ENCODE assay signal across 8 cellular contexts in genomic region chr20:50153153-50153499, GRCh38. TPM values are rescaled to one million over a fixed set of nuclear protein-coding genes. Genes with fewer than 3 reads are reported as not detected.
DNase-seq lines count a peak whose midpoint lies in the region; ATAC-seq, FAIRE-seq and TF ChIP-seq lines count a peak whose summit lies in the region.

No MANE protein-coding gene starts in this region.

- ATAC-seq in IMR-90 (ENCODE audit: low read depth) = no peak

- H4K8ac ChIP-seq in IMR-90 (ENCODE audit: low read depth in 2 of 2, low read length in 2 of 2) = peak overlapping the region; percentile 12 to 63; a peak in 2 of 4 replicates

- peak overlapping the region; percentile 24 for H4K91ac ChIP-seq in IMR-90 (ENCODE audit: insufficient read depth, low read depth, low read length)

- no peak for TF ChIP-seq POLR2A in IMR-90 (IDR thresholded peaks at IDR 0.05; ENCODE audit: low read depth, low read length)

- no TSS peak for BruUV-seq in IMR-90 (replicated peaks; lab: Mats Ljungman, UMichigan)

- peak overlapping the region; percentile 77 for H3K14ac ChIP-seq in IMR-90 (replicated peaks; ENCODE audit: low read depth, low read length)

- CTCF ChIA-PET in IMR-90 (lab: Yijun Ruan, JAX) = interaction anchor here (1.2 kb wide), 1 partner anchor 32 kb away, joined by 6 read pairs; no protein-coding TSS in a partner anchor

- H3K27ac ChIP-seq in IMR-90 (ENCODE audit: insufficient read depth, low read length) = peak overlapping the region; percentile 69
- H3K27ac ChIP-seq in muscle layer of colon (ENCODE audit: low read depth, low read length) = peak overlapping the region; percentile 89

- H2AK9ac ChIP-seq in IMR-90 (replicated peaks; ENCODE audit: low read depth, low read length, poor library complexity) = peak overlapping the region; percentile 99

- peaks cover 23% of the 10 kb centered on the region for H3K4me1 ChIP-seq in IMR-90 (ENCODE audit: control insufficient read depth, insufficient read depth, low read length)
- H3K4me1 ChIP-seq in muscle layer of colon (ENCODE audit: insufficient read depth, low read length) = peaks cover 44% of the 10 kb centered on the region

- H2BK15ac ChIP-seq in IMR-90 (ENCODE audit: low read depth, low read length) = no peak overlapping the region

- in situ Hi-C loops in IMR-90 (cut with MboI; ENCODE audit: low sequenced_read_pairs) = no loop called here

- H2AFZ ChIP-seq in IMR-90 (replicated peaks; ENCODE audit: low read length, poor library complexity) = peak overlapping the region; percentile 92

- DNase-seq in GM12865 (ENCODE audit: low read depth) = no peak
- DNase-seq in IMR-90 = no peak
- DNase-seq in bronchial epithelial cell (ENCODE audit: low read depth) = no peak
- no peak for DNase-seq in NCI-H748 treated with DMSO at 0.1 percent for 48 hours (lab: John Stamatoyannopoulos, UW)
- DNase-seq in NCI-H446 treated with DMSO at 0.1 percent for 48 hours (lab: John Stamatoyannopoulos, UW) = no peak
- DNase-seq in iPS-NIHi7 (ENCODE audit: extremely low spot score) = no peak
- no peak for DNase-seq in activated CD4-positive, CD25-positive, alpha-beta regulatory T cell (lab: John Stamatoyannopoulos, UW)

- peaks cover 13 to 56% of the 10 kb centered on the region in 2 experiments; a peak in 3 of 4 replicates for H3K79me1 ChIP-seq in IMR-90 (ENCODE audit: low read depth in 1 of 2, low read length in 2 of 2)

- H3K4me3 ChIP-seq in GM12865 (ENCODE audit: low read depth, low read length) (peak overlapping the region; percentile 82), IMR-90 (ENCODE audit: insufficient read depth, low read depth, low read length) (peak overlapping the region; percentile 87), bronchial epithelial cell (ENCODE audit: low read depth, low read length) (peak overlapping the region; percentile 88), muscle layer of colon (ENCODE audit: low read depth in 1 of 2, low read length in 2 of 2) (peak overlapping the region; percentile 76 to 97)

- intact Hi-C loops in IMR-90 (cut with micrococcal nuclease) = loop anchor here (1.0 kb wide), 1 partner anchor 12 kb away; no protein-coding TSS in a partner anchor

- H3K18ac ChIP-seq in IMR-90 (ENCODE audit: low read depth, low read length) = peak overlapping the region; percentile 18; the same call in 1 of the 2 replicates

- H3K27me3 ChIP-seq in IMR-90 (ENCODE audit: control insufficient read depth, insufficient read depth, low read length) (no peaks in the 10 kb centered on the region), bronchial epithelial cell (ENCODE audit: control insufficient read depth, insufficient read depth, low read length) (no peaks in the 10 kb centered on the region), muscle layer of colon (ENCODE audit: control insufficient read depth in 1 of 2, insufficient read depth in 2 of 2, low read length in 2 of 2) (no peaks in the 10 kb centered on the region)

- peaks cover 22% of the 10 kb centered on the region for H3K9me1 ChIP-seq in IMR-90 (ENCODE audit: insufficient read depth, low read length)

- peak overlapping the region; percentile 70; the same call in 1 of the 2 replicates for H3K56ac ChIP-seq in IMR-90 (ENCODE audit: extremely low read depth, insufficient read depth, low read length)

- FAIRE-seq in bronchial epithelial cell (lab: Jason Lieb, UNC) = no peak

- H3K9ac ChIP-seq in IMR-90 (ENCODE audit: low read depth, low read length) (peak overlapping the region; percentile 88), muscle layer of colon (ENCODE audit: low read length) (peak overlapping the region; percentile 92)

- H3K9me3 ChIP-seq in IMR-90 (ENCODE audit: control insufficient read depth, insufficient read depth, low read length) (no peaks in the 10 kb centered on the region), muscle layer of colon (ENCODE audit: low read length) (no peaks in the 10 kb centered on the region)

- no peak for TF ChIP-seq RAD21 in IMR-90 (IDR thresholded peaks at IDR 0.05; ENCODE audit: low read length)

- no peak overlapping the region for H2BK20ac ChIP-seq in IMR-90 (ENCODE audit: low read depth, low read length)

- peak overlapping the region; percentile 73 for H2BK5ac ChIP-seq in IMR-90 (ENCODE audit: low read depth, low read length, poor library complexity, severe bottlenecking)

- 4% methylated on average over 12 of the region's 18 CpGs; no CpG with 5 or more reads in 1 of the 2 experiments for WGBS in IMR-90 (ENCODE audit: extremely low coverage in 2 of 2, insufficient read length in 1 of 2), 2 experiments

- no peak for TF ChIP-seq CTCF in GM12865 (IDR thresholded peaks at IDR 0.05; ENCODE audit: insufficient read depth, low read depth, low read length, missing control alignments)
- no peak for TF ChIP-seq CTCF in IMR-90 (conservative IDR thresholded peaks at IDR 0.05; ENCODE audit: low read depth, low read length)
- no peak for TF ChIP-seq CTCF in bronchial epithelial cell (IDR thresholded peaks at IDR 0.05; ENCODE audit: insufficient read depth, low read length, severe bottlenecking)

- H3K36me3 ChIP-seq in IMR-90 (ENCODE audit: control insufficient read depth, insufficient read depth, low read length) = peaks cover 17% of the 10 kb centered on the region
- peaks cover 8% of the 10 kb centered on the region for H3K36me3 ChIP-seq in bronchial epithelial cell (ENCODE audit: control insufficient read depth, insufficient read depth, low read length)
- H3K36me3 ChIP-seq in muscle layer of colon (ENCODE audit: insufficient read depth, low read length) = peaks cover 7% of the 10 kb centered on the region

- H3K4ac ChIP-seq in IMR-90 (ENCODE audit: low read depth, low read length) = peak overlapping the region; percentile 85

- H3K23ac ChIP-seq in IMR-90 (ENCODE audit: low read depth, low read length) = peak overlapping the region; percentile 92

- H3K4me2 ChIP-seq in IMR-90 (ENCODE audit: low read depth, low read length) = peak overlapping the region; percentile 98

- peak overlapping the region; percentile 85 for H2AK5ac ChIP-seq in IMR-90 (ENCODE audit: low read depth, low read length)

- peaks cover 43% of the 10 kb centered on the region for H4K20me1 ChIP-seq in IMR-90 (ENCODE audit: insufficient read depth, low read length)

- H4K5ac ChIP-seq in IMR-90 (ENCODE audit: low read depth, low read length) = peak overlapping the region; percentile 17; the same call in 1 of the 2 replicates

- peak overlapping the region; percentile 41; the same call in 1 of the 2 replicates for H2BK120ac ChIP-seq in IMR-90 (ENCODE audit: low read depth, low read length)

- dilution Hi-C loops in IMR-90 (cut with HindIII; ENCODE audit: low sequenced_read_pairs, unreplicated experiment) = no loop called here

- POLR2A ChIA-PET in IMR-90 (lab: Charles Lee; ENCODE audit: unreplicated experiment) = interaction anchor here (0.6 to 0.9 kb wide), 2 partner anchors 9 to 126 kb away, joined by 4 to 6 read pairs; no protein-coding TSS in a partner anchor

TF ChIP-seq in IMR-90, 13 proteins besides CTCF, POLR2A, EP300 and RAD21:
- TF ChIP-seq MAFK (IDR thresholded peaks at IDR 0.05; ENCODE audit: low read depth, low read length) = no peak
- TF ChIP-seq NFE2L2 (IDR thresholded peaks at IDR 0.05; ENCODE audit: low read depth, low read length) = no peak
- TF ChIP-seq FOS (IDR thresholded peaks at IDR 0.05; ENCODE audit: low read depth, low read length) = no peak
- no peak for TF ChIP-seq SMC3 (IDR thresholded peaks at IDR 0.05; ENCODE audit: low read depth, low read length)
- no peak for TF ChIP-seq MXI1 (IDR thresholded peaks at IDR 0.05; ENCODE audit: borderline replicate concordance, low read depth, low read length)
- TF ChIP-seq CHD1 (IDR thresholded peaks at IDR 0.05; ENCODE audit: low read depth, low read length) = no peak
- no peak for TF ChIP-seq ELK1 (IDR thresholded peaks at IDR 0.05; ENCODE audit: borderline replicate concordance, low read depth, low read length)
- TF ChIP-seq RFX5 (IDR thresholded peaks at IDR 0.05; ENCODE audit: low read depth, low read length) = no peak
- TF ChIP-seq BHLHE40 (IDR thresholded peaks at IDR 0.05; ENCODE audit: low read depth, low read length) = no peak
- TF ChIP-seq USF2 (IDR thresholded peaks at IDR 0.05; ENCODE audit: low read depth, low read length) = no peak
- TF ChIP-seq RCOR1 (IDR thresholded peaks at IDR 0.05; ENCODE audit: insufficient replicate concordance, low read length) = no peak

RNA-seq across cellular contexts. Expression of gene PEDS1, which starts 0.4 kb away (rescaled TPM):
- total RNA-seq in IMR-90 (2012; rRNA removed) (24.0 and 25.3 TPM in 2 replicates), bronchial epithelial cell (9.7 and 16.9 TPM in 2 replicates)
- polyA plus RNA-seq in IMR-90 (2012; rRNA removed) = 59.9 and 67.6 TPM in 2 replicates
- polyA plus RNA-seq in IMR-90 (2012; cell fraction: cytosol; rRNA removed) = 26.9 and 58.5 TPM in 2 replicates
- 24.5 and 45.9 TPM in 2 replicates for polyA plus RNA-seq in IMR-90 (2012; cell fraction: nucleus; rRNA removed; ENCODE audit: low replicate concordance)

RNA-seq across cellular contexts. Expression of gene CEBPB, which starts 37.5 kb away (rescaled TPM):
- total RNA-seq in IMR-90 (2012; rRNA removed) (3.4 and 6.9 TPM in 2 replicates), bronchial epithelial cell (71.3 and 118 TPM in 2 replicates)
- 17.4 and 33.6 TPM in 2 replicates for polyA plus RNA-seq in IMR-90 (2012; rRNA removed)
- polyA plus RNA-seq in IMR-90 (2012; cell fraction: cytosol; rRNA removed) = 18.5 and 103 TPM in 2 replicates
- polyA plus RNA-seq in IMR-90 (2012; cell fraction: nucleus; rRNA removed; ENCODE audit: low replicate concordance) = 98.3 and 167 TPM in 2 replicates

RNA-seq across cellular contexts. Expression of gene UBE2V1, which starts 40.2 kb away (rescaled TPM):
- total RNA-seq in IMR-90 (2012; rRNA removed) = 20.1 and 41.4 TPM in 2 replicates
- 128 and 138 TPM in 2 replicates for polyA plus RNA-seq in IMR-90 (2012; rRNA removed)
- polyA plus RNA-seq in IMR-90 (2012; cell fraction: cytosol; rRNA removed) = 46.2 and 74.3 TPM in 2 replicates
- polyA plus RNA-seq in IMR-90 (2012; cell fraction: nucleus; rRNA removed; ENCODE audit: low replicate concordance) = 37.1 and 141 TPM in 2 replicates
- total RNA-seq in bronchial epithelial cell = 18.4 and 30.2 TPM in 2 replicates
